Comparison of ENCODE assay signal across 12 cellular contexts in genomic region chr14:45698462-45699134, GRCh38.
DNase-seq lines count a peak whose midpoint lies in the region; TF ChIP-seq lines count a peak whose summit lies in the region.
"Had no signal": no experiment of that assay in that cellular context is flagged by ENCODE, and none has a peak within 500 bp of the region (broad histone marks: within the 10 kb centered on the region; RNA-seq: fewer than 3 reads in every experiment).

No MANE protein-coding gene starts in this region.

- no peak overlapping the region for H3K4me3 ChIP-seq in epithelial cell of esophagus (ENCODE audit: low read length)
- H3K4me3 ChIP-seq in retinal pigment epithelial cell (ENCODE audit: low read length), result no peak overlapping the region
- H3K4me3 ChIP-seq: K562 had no signal

- TF ChIP-seq CTCF in epithelial cell of esophagus (IDR thresholded peaks at IDR 0.05; ENCODE audit: insufficient read depth, low read depth, low read length, missing control alignments) (no peak), retinal pigment epithelial cell (conservative IDR thresholded peaks at IDR 0.05; ENCODE audit: low read depth, low read length) (no peak)

- DNase-seq in DMS53 (lab: John Stamatoyannopoulos, UW), result peak; percentile 51
- no peak for DNase-seq in DMS53 treated with DMSO at 0.1 percent for 48 hours (lab: John Stamatoyannopoulos, UW; ENCODE audit: unreplicated experiment)
- DNase-seq in NCI-H524 (lab: John Stamatoyannopoulos, UW), result peak; percentile 58 to 80
- DNase-seq in epithelial cell of esophagus (ENCODE audit: low read depth), result peak; percentile 69
- DNase-seq in retinal pigment epithelial cell (ENCODE audit: low read depth), result peak; percentile 75
- no peak for DNase-seq in inferior parietal cortex (ENCODE audit: extremely low spot score)
- DNase-seq in COLO829 (ENCODE audit: low spot score), result no peak
- no peak for DNase-seq in medulla oblongata (ENCODE audit: extremely low spot score)
- DNase-seq: activated naive CD8-positive, alpha-beta T cell treated with anti-CD3 and anti-CD28 coated beads, Interleukin-2, amount 50 U/mL, for 24 hours; kidney; small intestine had no signal

Comparison
In these comparisons a context has a peak if more than half of its experiments do, and no peak if none do; other contexts are left out.
1. DNase-seq: peak in DMS53 (single experiment), NCI-H524 (2 of 2), epithelial cell of esophagus (single experiment) and retinal pigment epithelial cell (single experiment); none in DMS53 treated with DMSO at 0.1 percent for 48 hours (single experiment), inferior parietal cortex (single experiment), COLO829 (single experiment) and medulla oblongata (single experiment).